In the genomic region with DNA sequence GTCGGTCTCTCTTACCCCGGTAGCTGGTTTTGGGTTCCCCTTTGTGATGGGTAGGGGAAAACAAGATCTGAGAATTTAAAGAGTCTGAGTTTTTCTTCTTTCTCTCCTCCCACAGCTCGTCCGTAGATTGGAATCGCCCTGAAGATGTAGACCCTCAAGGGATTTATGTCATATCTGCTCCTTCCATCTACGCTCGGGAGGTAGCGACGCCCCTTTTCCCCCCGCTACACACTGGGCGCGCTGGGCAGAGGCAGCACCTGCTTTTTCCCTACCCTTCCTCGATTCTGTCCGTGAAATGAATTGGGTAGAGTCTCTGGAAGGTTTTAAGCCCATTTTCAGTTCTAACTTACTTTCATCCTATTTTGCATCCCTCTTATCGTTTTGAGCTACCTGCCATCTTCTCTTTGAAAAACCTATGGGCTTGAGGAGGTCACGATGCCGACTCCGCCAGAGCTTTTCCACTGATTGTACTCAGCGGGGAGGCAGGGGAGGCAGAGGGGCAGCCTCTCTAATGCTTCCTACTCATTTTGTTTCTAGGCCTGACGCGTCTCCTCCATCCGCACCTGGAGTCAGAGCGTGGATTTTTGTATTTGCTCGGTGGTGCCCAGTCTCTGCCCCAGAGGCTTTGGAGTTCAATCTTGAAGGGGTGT, we compare ENCODE assay signal across 8 cellular contexts. TPM values are rescaled to one million over a fixed set of nuclear protein-coding genes. Genes with fewer than 3 reads are reported as not detected.
DNase-seq lines count a peak whose midpoint lies in the region; ATAC-seq and TF ChIP-seq lines count a peak whose summit lies in the region.

No MANE protein-coding gene starts in this region.

- no peak for TF ChIP-seq POLR2A in adrenal gland (IDR thresholded peaks at IDR 0.05)

- H3K27ac ChIP-seq in SJCRH30 (no peak overlapping the region), adrenal gland (no peak overlapping the region)

- H3K9me3 Mint-ChIP-seq in T-helper 1 cell treated with Interleukin-12 subunit alpha and Interleukin-12 subunit beta and Interleukin-4 antibody, amounts not matched to agents 30 μg/mL and 1 μg/mL, for 36 hours, result no peaks in the 10 kb centered on the region

- peak overlapping the region; percentile 63 for H3K4me3 ChIP-seq in SJCRH30
- peak overlapping the region; percentile 55 for H3K4me3 ChIP-seq in epithelial cell of proximal tubule (ENCODE audit: low read depth, low read length)
- H3K4me3 ChIP-seq in retinal pigment epithelial cell (ENCODE audit: low read length), result peak overlapping the region; percentile 53
- H3K4me3 ChIP-seq in adrenal gland, result peak overlapping the region in 1 of 4 donors; percentile 45

- H3K27me3 Mint-ChIP-seq in T-helper 1 cell treated with Interleukin-12 subunit alpha and Interleukin-12 subunit beta and Interleukin-4 antibody, amounts not matched to agents 30 μg/mL and 1 μg/mL, for 36 hours (ENCODE audit: low read depth), result peaks cover 65% of the 10 kb centered on the region

- H3K9me3 ChIP-seq in SJCRH30 (replicated peaks) (no peaks in the 10 kb centered on the region), adrenal gland (replicated peaks in 1 of 3) (no peaks in the 10 kb centered on the region)

- peaks cover 2% of the 10 kb centered on the region for H3K36me3 Mint-ChIP-seq in T-helper 1 cell treated with Interleukin-12 subunit alpha and Interleukin-12 subunit beta and Interleukin-4 antibody, amounts not matched to agents 30 μg/mL and 1 μg/mL, for 36 hours (ENCODE audit: low read depth)

- WGBS in adrenal gland, 4 donors, result 48 to 54% (median 51%) methylated on average over 23 to 24 of the region's 24 CpGs

- DNase-seq in T-helper 1 cell (no peak), SJCRH30 (no peak), epithelial cell of proximal tubule (ENCODE audit: low read depth) (no peak), retinal pigment epithelial cell (ENCODE audit: low read depth) (no peak), adrenal gland (no peak)
- DNase-seq in stimulated activated naive CD4-positive, alpha-beta T cell treated with Interleukin-2 at 50 U/mL for 16 hours (lab: John Stamatoyannopoulos, UW), result no peak

- TF ChIP-seq CTCF in epithelial cell of proximal tubule (conservative IDR thresholded peaks at IDR 0.05; ENCODE audit: low read depth, low read length) (no peak), retinal pigment epithelial cell (conservative IDR thresholded peaks at IDR 0.05; ENCODE audit: low read depth, low read length) (no peak), adrenal gland (IDR thresholded peaks at IDR 0.05) (no peak)

- no peak for ATAC-seq in HG02610 (IDR thresholded peaks at IDR 0.05; ENCODE audit: unreplicated experiment)

- H3K4me1 ChIP-seq in SJCRH30 (peaks cover 6% of the 10 kb centered on the region; the same call in 1 of the 2 replicates), adrenal gland (replicated peaks in 1 of 2) (peaks cover 0 to 2% of the 10 kb centered on the region in 2 donors)

- intact Hi-C loops in adrenal gland (cut with DNase I), result no loop called here

- H3K4me3 Mint-ChIP-seq in T-helper 1 cell treated with Interleukin-12 subunit alpha and Interleukin-12 subunit beta and Interleukin-4 antibody, amounts not matched to agents 30 μg/mL and 1 μg/mL, for 36 hours, result peak overlapping the region; percentile 72

- peaks cover 22% of the 10 kb centered on the region for H3K4me1 Mint-ChIP-seq in T-helper 1 cell treated with Interleukin-12 subunit alpha and Interleukin-12 subunit beta and Interleukin-4 antibody, amounts not matched to agents 30 μg/mL and 1 μg/mL, for 36 hours (ENCODE audit: low read depth)

- H3K27me3 ChIP-seq in SJCRH30 (peaks cover 21% of the 10 kb centered on the region), adrenal gland (peaks cover 62% of the 10 kb centered on the region)

- H3K27ac Mint-ChIP-seq in T-helper 1 cell treated with Interleukin-12 subunit alpha and Interleukin-12 subunit beta and Interleukin-4 antibody, amounts not matched to agents 30 μg/mL and 1 μg/mL, for 36 hours, result no peak overlapping the region

- H3K36me3 ChIP-seq in SJCRH30 (no peaks in the 10 kb centered on the region), adrenal gland (replicated peaks in 1 of 2) (no peaks in the 10 kb centered on the region)

RNA-seq across cellular contexts. Expression of a gene that starts 7.1 kb away (rescaled TPM):
- total RNA-seq in SJCRH30 (2014; rRNA removed; shearing (Covaris generic)), result 0.15 and 0.32 TPM in 2 replicates
- total RNA-seq in epithelial cell of proximal tubule, result 0.17 TPM in 1 of 2 replicates, not detected in the other
- not detected for total RNA-seq in adrenal gland
- not detected for polyA plus RNA-seq in adrenal gland

RNA-seq across cellular contexts. Expression of a gene that starts 9.1 kb away (rescaled TPM):
- total RNA-seq in SJCRH30 (2014; rRNA removed; shearing (Covaris generic)), result 3.7 and 3.8 TPM in 2 replicates
- total RNA-seq in epithelial cell of proximal tubule, result 2.9 and 4.1 TPM in 2 replicates
- total RNA-seq in adrenal gland, result not detected
- polyA plus RNA-seq in adrenal gland, result under 1 TPM in 1 of 3 donors, not detected in 2; 0.10 TPM

RNA-seq across cellular contexts. Expression of a gene that starts 24.8 kb away (rescaled TPM):
- total RNA-seq in SJCRH30 (2014; rRNA removed; shearing (Covaris generic)), result 6.3 and 9.1 TPM in 2 replicates
- total RNA-seq in epithelial cell of proximal tubule (1.8 and 2.0 TPM in 2 replicates), adrenal gland (1 to 10 TPM; 1.6 to 6.7 (median 3.8) TPM)
- polyA plus RNA-seq in adrenal gland, result 1 to 10 TPM; 2.7 to 4.3 (median 3.8) TPM

RNA-seq across cellular contexts. Expression of a gene that starts 27.2 kb away (rescaled TPM):
- 184 and 192 TPM in 2 replicates for total RNA-seq in SJCRH30 (2014; rRNA removed; shearing (Covaris generic))
- total RNA-seq in epithelial cell of proximal tubule, result 98.1 and 146 TPM in 2 replicates
- 10 to 100 TPM; 52.8 to 93.4 (median 64.9) TPM for total RNA-seq in adrenal gland
- 100 to 1,000 TPM in 2 of 3 donors, 10 to 100 TPM in 1; 77.7 to 147 (median 118) TPM for polyA plus RNA-seq in adrenal gland

RNA-seq across cellular contexts. Expression of a gene that starts 32.1 kb away (rescaled TPM):
- 30.4 and 35.8 TPM in 2 replicates for total RNA-seq in SJCRH30 (2014; rRNA removed; shearing (Covaris generic))
- total RNA-seq in epithelial cell of proximal tubule, result 12.3 and 20.8 TPM in 2 replicates
- total RNA-seq in adrenal gland, result 10 to 100 TPM; 13.9 to 32.9 (median 25.9) TPM
- polyA plus RNA-seq in adrenal gland, result 10 to 100 TPM; 19.2 to 31.7 (median 27.8) TPM
